In genomic region chr6:86192123-86192522, GRCh38 we compare ENCODE assay signal across 7 cellular contexts.
DNase-seq lines count a peak whose midpoint lies in the region; ATAC-seq, FAIRE-seq and TF ChIP-seq lines count a peak whose summit lies in the region.

No MANE protein-coding gene starts in this region.

- no peak overlapping the region for H3K27ac Mint-ChIP-seq in activated T-helper 2 cell treated with anti-CD3 and anti-CD28 coated beads, Interferon-gamma antibody, Interleukin-2, Interleukin-4, amounts not matched to agents 10 μg/mL and 5 μg/mL and 100 μg/mL, durations not matched to agents 14 hours and 24 hours and 36 hours

- FAIRE-seq in H54 (lab: Jason Lieb, UNC): no peak

- ATAC-seq in GM18517 (IDR thresholded peaks at IDR 0.05; ENCODE audit: unreplicated experiment): peak; percentile 93

- TF ChIP-seq CTCF in choroid plexus epithelial cell (conservative IDR thresholded peaks at IDR 0.05; ENCODE audit: low read depth, low read length): peak; percentile 16

- H3K9me3 Mint-ChIP-seq in activated T-helper 2 cell treated with anti-CD3 and anti-CD28 coated beads, Interferon-gamma antibody, Interleukin-2, Interleukin-4, amounts not matched to agents 10 μg/mL and 5 μg/mL and 100 μg/mL, durations not matched to agents 14 hours and 24 hours and 36 hours: no peaks in the 10 kb centered on the region

- no peaks in the 10 kb centered on the region for H3K4me1 Mint-ChIP-seq in activated T-helper 2 cell treated with anti-CD3 and anti-CD28 coated beads, Interferon-gamma antibody, Interleukin-2, Interleukin-4, amounts not matched to agents 10 μg/mL and 5 μg/mL and 100 μg/mL, durations not matched to agents 14 hours and 24 hours and 36 hours (ENCODE audit: low read depth)

- DNase-seq in H54 (ENCODE audit: insufficient read length, low spot score) (peak; percentile 2), Kasumi-1 (lab: John Stamatoyannopoulos, UW) (peak; percentile 11 to 19), choroid plexus epithelial cell (ENCODE audit: low read depth) (peak; percentile 6), activated T-cell treated with anti-CD3 and anti-CD28 coated beads for 4 hours (no peak), COLO668 (lab: John Stamatoyannopoulos, UW; ENCODE audit: unreplicated experiment) (no peak)
- no peak for DNase-seq in activated T-helper 2 cell treated with anti-CD3 and anti-CD28 coated beads, Interferon-gamma antibody, Interleukin-2, Interleukin-4, amounts not matched to agents 10 μg/mL and 5 μg/mL and 100 μg/mL, durations not matched to agents 14 hours and 24 hours and 36 hours (ENCODE audit: low spot score)

- no peaks in the 10 kb centered on the region for H3K36me3 Mint-ChIP-seq in activated T-helper 2 cell treated with anti-CD3 and anti-CD28 coated beads, Interferon-gamma antibody, Interleukin-2, Interleukin-4, amounts not matched to agents 10 μg/mL and 5 μg/mL and 100 μg/mL, durations not matched to agents 14 hours and 24 hours and 36 hours (ENCODE audit: low read depth)

- no peak for TF ChIP-seq POLR2A in H54 (IDR thresholded peaks at IDR 0.05; ENCODE audit: low read depth, low read length)

- no peaks in the 10 kb centered on the region for H3K27me3 Mint-ChIP-seq in activated T-helper 2 cell treated with anti-CD3 and anti-CD28 coated beads, Interferon-gamma antibody, Interleukin-2, Interleukin-4, amounts not matched to agents 10 μg/mL and 5 μg/mL and 100 μg/mL, durations not matched to agents 14 hours and 24 hours and 36 hours (ENCODE audit: low read depth)

- intact Hi-C loops in activated T-helper 2 cell treated with anti-CD3 and anti-CD28 coated beads, Interferon-gamma antibody, Interleukin-2, Interleukin-4, amounts not matched to agents 10 μg/mL and 5 μg/mL and 100 μg/mL, durations not matched to agents 14 hours and 24 hours and 36 hours (cut with micrococcal nuclease): no loop called here

- no peak overlapping the region for H3K4me3 Mint-ChIP-seq in activated T-helper 2 cell treated with anti-CD3 and anti-CD28 coated beads, Interferon-gamma antibody, Interleukin-2, Interleukin-4, amounts not matched to agents 10 μg/mL and 5 μg/mL and 100 μg/mL, durations not matched to agents 14 hours and 24 hours and 36 hours (ENCODE audit: low read depth)

- H3K4me3 ChIP-seq in choroid plexus epithelial cell (ENCODE audit: low read depth, low read length): no peak overlapping the region

Comparison
In these comparisons a context has a peak if more than half of its experiments do, and no peak if none do; other contexts are left out.
1. DNase-seq: peak in H54 (single experiment), Kasumi-1 (2 of 2) and choroid plexus epithelial cell (single experiment); none in activated T-cell treated with anti-CD3 and anti-CD28 coated beads for 4 hours (single experiment), COLO668 (single experiment) and activated T-helper 2 cell treated with anti-CD3 and anti-CD28 coated beads, Interferon-gamma antibody, Interleukin-2, Interleukin-4, amounts not matched to agents 10 μg/mL and 5 μg/mL and 100 μg/mL, durations not matched to agents 14 hours and 24 hours and 36 hours (single experiment).